Comparison of ENCODE assay signal across 18 cellular contexts in the genomic region with DNA sequence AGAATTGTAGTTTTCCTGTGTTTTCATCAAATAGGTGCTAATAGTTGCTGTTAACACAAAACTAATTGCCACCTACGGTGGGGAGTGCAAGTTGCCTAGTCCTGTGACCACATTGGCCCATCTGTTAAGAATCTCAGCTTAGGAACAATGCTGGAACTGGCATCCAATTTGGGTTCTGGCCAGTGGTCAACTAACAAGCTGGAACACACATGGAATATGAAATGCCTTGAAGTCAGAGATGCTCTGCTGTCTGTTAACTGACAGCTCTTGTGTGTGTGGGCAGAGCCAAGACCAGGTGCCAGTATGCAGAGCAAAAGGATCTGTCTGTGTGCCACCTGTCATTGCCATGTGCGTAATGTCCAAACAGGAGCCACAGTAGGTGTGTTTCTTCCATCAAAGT.
DNase-seq lines count a peak whose midpoint lies in the region; ATAC-seq, FAIRE-seq and TF ChIP-seq lines count a peak whose summit lies in the region.
"Had no signal": no experiment of that assay in that cellular context is flagged by ENCODE, and none has a peak within 500 bp of the region (broad histone marks: within the 10 kb centered on the region; RNA-seq: fewer than 3 reads in every experiment).

No MANE protein-coding gene starts in this region.

- H3K9ac ChIP-seq in H1 (replicated peaks in 1 of 4; ENCODE audit: extremely low read depth in 1 of 4, low read depth in 3 of 4, low read length in 3 of 4) = no peak overlapping the region

- H3K4me1 Mint-ChIP-seq in GM23338 (peaks cover 2% of the 10 kb centered on the region; the same call in 1 of the 3 replicates), HFFc6 (ENCODE audit: low read depth) (no peaks in the 10 kb centered on the region)
- H3K4me1 Mint-ChIP-seq: CD4-positive, CD25-positive, alpha-beta regulatory T cell; CD8-positive, alpha-beta memory T cell had no signal

- H3K27me3 Mint-ChIP-seq in GM23338 (ENCODE audit: insufficient read depth, low read depth, poor library complexity) (no peaks in the 10 kb centered on the region), HFFc6 (ENCODE audit: insufficient read depth) (no peaks in the 10 kb centered on the region)
- H3K27me3 Mint-ChIP-seq: CD4-positive, CD25-positive, alpha-beta regulatory T cell; CD8-positive, alpha-beta memory T cell had no signal

- POLR2A ChIA-PET in H1 (lab: Charles Lee; ENCODE audit: partially characterized antibody) = no interaction called here

- no peak for ATAC-seq in GM23338
- ATAC-seq: GM12878, HCT116 had no signal

- no peak for TF ChIP-seq RAD21 in H1 (IDR thresholded peaks at IDR 0.05 in 1 of 2, conservative IDR thresholded peaks at IDR 0.05 in 1 of 2; ENCODE audit: low read depth in 2 of 2, low read length in 2 of 2)

- no peaks in the 10 kb centered on the region for H3F3A ChIP-seq in GM23338 (replicated peaks; ENCODE audit: low read depth)

- DNase-seq in AG10803 (ENCODE audit: low read depth) (peak; percentile 1), GM23338 (ENCODE audit: low spot score) (no peak), NCI-H69 (lab: John Stamatoyannopoulos, UW) (peak; percentile 51), H1 (ENCODE audit: low read depth in 1 of 2, low spot score in 2 of 2) (no peak), NCI-H1930 (lab: John Stamatoyannopoulos, UW) (no peak), head of caudate nucleus (no peak), HFFc6 (no peak)
- DNase-seq in activated CD4-positive, CD25-positive, alpha-beta regulatory T cell (lab: John Stamatoyannopoulos, UW) = no peak
- DNase-seq: BE2C; Caco-2; CD4-positive, CD25-positive, alpha-beta regulatory T cell; CD8-positive, alpha-beta memory T cell; DMS79 treated with DMSO at 0.1 percent for 48 hours; KG1 had no signal

- no peak overlapping the region for H2BK5ac ChIP-seq in H1 (ENCODE audit: low read depth, low read length)

- H2BK120ac ChIP-seq in H1 (replicated peaks; ENCODE audit: low read depth, low read length) = no peak overlapping the region

- TF ChIP-seq CTCF in AG10803 (conservative IDR thresholded peaks at IDR 0.05; ENCODE audit: low read length) = no peak
- no peak for TF ChIP-seq CTCF in GM23338 (conservative IDR thresholded peaks at IDR 0.05; ENCODE audit: low read depth in 2 of 2)
- TF ChIP-seq CTCF in H1 (IDR thresholded peaks at IDR 0.05; ENCODE audit: control extremely low read depth in 1 of 3, insufficient read depth in 1 of 3, low read depth in 1 of 3, low read length in 3 of 3) = no peak
- no peak for TF ChIP-seq CTCF in HFFc6 (IDR thresholded peaks at IDR 0.05)

- H3K18ac ChIP-seq in H1 (ENCODE audit: extremely low read depth, low read length) = no peak overlapping the region

- no peaks in the 10 kb centered on the region; a peak in 1 of 4 replicates for H3K9me3 ChIP-seq in H1 (ENCODE audit: insufficient read depth in 2 of 2, low read depth in 1 of 2, low read length in 1 of 2)
- H3K9me3 ChIP-seq: BE2C, Caco-2 had no signal

- H2BK12ac ChIP-seq in H1 (ENCODE audit: low read depth, low read length) = peak overlapping the region; percentile 32; the same call in 1 of the 2 replicates

- H2AFZ ChIP-seq in GM23338 (peak overlapping the region; percentile 52; the same call in 1 of the 2 replicates), H1 (ENCODE audit: low read length) (0 out of 2 replicates have a peak overlapping the region, but pooled peaks have one; percentile 3)

- H3K4me2 ChIP-seq in GM23338 (no peak overlapping the region), H1 (ENCODE audit: insufficient read depth in 1 of 2, low read depth in 2 of 2, low read length in 2 of 2) (no peak overlapping the region)

- H3K4ac ChIP-seq in H1 (replicated peaks; ENCODE audit: insufficient read length, low read depth, low read length) = no peak overlapping the region

- CTCF ChIA-PET in H1 (lab: Charles Lee; ENCODE audit: partially characterized antibody) = interaction anchor here (1.3 kb wide), 1 partner anchor 152 kb away, joined by 6 read pairs; no protein-coding TSS in a partner anchor

- no peak overlapping the region for H4K5ac ChIP-seq in H1 (ENCODE audit: insufficient read length, low read depth, low read length)

- H2AK5ac ChIP-seq in H1 (ENCODE audit: low read depth, low read length) = no peak overlapping the region

- no peak overlapping the region for H3K56ac ChIP-seq in H1 (replicated peaks; ENCODE audit: insufficient read length, low read depth, low read length)

- no peaks in the 10 kb centered on the region for H3K23me2 ChIP-seq in H1 (ENCODE audit: low read depth, low read length)

- no peak overlapping the region for H3K27ac Mint-ChIP-seq in GM23338
- no peak overlapping the region for H3K27ac Mint-ChIP-seq in HFFc6
- H3K27ac Mint-ChIP-seq: CD4-positive, CD25-positive, alpha-beta regulatory T cell; CD8-positive, alpha-beta memory T cell had no signal

- H3K14ac ChIP-seq in H1 (ENCODE audit: insufficient read length) = no peak overlapping the region

- H3K23ac ChIP-seq in H1 (ENCODE audit: insufficient read length) = no peak overlapping the region

- H3K9me2 ChIP-seq in GM23338 (ENCODE audit: insufficient read depth) = no peaks in the 10 kb centered on the region

- H3K36me3 ChIP-seq in GM23338 (ENCODE audit: insufficient read depth) (no peaks in the 10 kb centered on the region), H1 (ENCODE audit: control insufficient read depth in 2 of 4, insufficient read depth in 4 of 4, low read length in 3 of 4) (no peaks in the 10 kb centered on the region)
- H3K36me3 ChIP-seq: BE2C had no signal

- H2BK20ac ChIP-seq in H1 (ENCODE audit: low read length) = no peak overlapping the region

- no peak for FAIRE-seq in H1 (lab: Jason Lieb, UNC)
- FAIRE-seq: D721Med, GM12878, H54 had no signal

- H3K4me3 ChIP-seq in AG10803 (ENCODE audit: low read length) (no peak overlapping the region), GM23338 (no peak overlapping the region), H1 (ENCODE audit: extremely low read depth in 1 of 4, insufficient read depth in 2 of 4, low read depth in 3 of 4, low read length in 4 of 4) (no peak overlapping the region)
- H3K4me3 ChIP-seq: GM12878 had no signal

- H3K36me3 Mint-ChIP-seq in GM23338 (ENCODE audit: low read depth) = no peaks in the 10 kb centered on the region
- no peaks in the 10 kb centered on the region for H3K36me3 Mint-ChIP-seq in HFFc6 (ENCODE audit: low read depth)
- H3K36me3 Mint-ChIP-seq: CD4-positive, CD25-positive, alpha-beta regulatory T cell; CD8-positive, alpha-beta memory T cell had no signal

- no peaks in the 10 kb centered on the region for H4K20me1 ChIP-seq in GM23338 (replicated peaks; ENCODE audit: insufficient read depth)
- H4K20me1 ChIP-seq in H1 (replicated peaks in 1 of 2; ENCODE audit: control insufficient read depth in 1 of 2, insufficient read depth in 2 of 2, low read length in 2 of 2) = no peaks in the 10 kb centered on the region

- H3K4me3 Mint-ChIP-seq in GM23338 = no peak overlapping the region
- no peak overlapping the region for H3K4me3 Mint-ChIP-seq in HFFc6
- H3K4me3 Mint-ChIP-seq: CD4-positive, CD25-positive, alpha-beta regulatory T cell; CD8-positive, alpha-beta memory T cell had no signal

- no peak overlapping the region for H4K91ac ChIP-seq in H1 (replicated peaks; ENCODE audit: insufficient read length, low read length)

- TF ChIP-seq POLR2A in H1 (IDR thresholded peaks at IDR 0.05; ENCODE audit: control extremely low read depth in 1 of 2, low read depth in 2 of 2, low read length in 2 of 2) = no peak

- H3K27ac ChIP-seq in GM23338 (ENCODE audit: low read depth) (no peak overlapping the region), H1 (ENCODE audit: low read depth, low read length) (no peak overlapping the region)

- intact Hi-C loops in head of caudate nucleus (cut with DNase I) = no loop called here

- TF ChIP-seq EP300 in H1 (IDR thresholded peaks at IDR 0.05; ENCODE audit: borderline replicate concordance in 1 of 2, low read depth in 2 of 2, low read length in 2 of 2) = no peak

- WGBS in H1 (ENCODE audit: extremely low coverage in 1 of 2, insufficient coverage in 1 of 2, insufficient read length in 1 of 2, insufficient replicate concordance in 2 of 2, low coverage in 1 of 2, low lambda C conversion rate in 2 of 2, missing lambda C conversion rate in 1 of 2), 2 experiments = 91% methylated on average over 2 of the region's 2 CpGs; no CpG with 5 or more reads in 1 of the 2 experiments

- H3K9me3 Mint-ChIP-seq in GM23338 (no peaks in the 10 kb centered on the region), HFFc6 (no peaks in the 10 kb centered on the region)

- no peak overlapping the region for H4K8ac ChIP-seq in H1 (ENCODE audit: extremely low read depth, insufficient read depth, low read length)

- no peaks in the 10 kb centered on the region for H3K4me1 ChIP-seq in GM23338 (ENCODE audit: insufficient read depth)
- H3K4me1 ChIP-seq in H1 (replicated peaks in 1 of 4; ENCODE audit: control insufficient read depth in 3 of 4, insufficient read depth in 4 of 4, low read length in 3 of 4) = no peaks in the 10 kb centered on the region
- H3K4me1 ChIP-seq: BE2C, Caco-2 had no signal

- no peaks in the 10 kb centered on the region for H3K79me1 ChIP-seq in H1 (ENCODE audit: low read depth, low read length)

- H3K79me2 ChIP-seq in GM23338 (replicated peaks; ENCODE audit: insufficient read depth) = no peaks in the 10 kb centered on the region
- no peaks in the 10 kb centered on the region for H3K79me2 ChIP-seq in H1 (ENCODE audit: control insufficient read depth in 1 of 2, insufficient read depth in 2 of 2, low read length in 2 of 2)

- H2BK15ac ChIP-seq in H1 (ENCODE audit: low read length) = no peak overlapping the region

- H3K27me3 ChIP-seq in GM23338 (ENCODE audit: insufficient read depth) (no peaks in the 10 kb centered on the region), H1 (replicated peaks in 1 of 4; ENCODE audit: control insufficient read depth in 3 of 4, extremely low read depth in 1 of 4, insufficient read depth in 3 of 4, low read length in 3 of 4) (no peaks in the 10 kb centered on the region)
- H3K27me3 ChIP-seq: BE2C had no signal

TF ChIP-seq in H1, 55 proteins besides CTCF, POLR2A, EP300 and RAD21 (continues in another document):
- TF ChIP-seq GABPA (IDR thresholded peaks at IDR 0.05; ENCODE audit: borderline replicate concordance, insufficient read depth, low read length) (no peak), SP2 (IDR thresholded peaks at IDR 0.05; ENCODE audit: low read length) (no peak), RXRA (IDR thresholded peaks at IDR 0.05; ENCODE audit: insufficient read depth, low read depth, low read length) (no peak), KDM1A (IDR thresholded peaks at IDR 0.05; ENCODE audit: borderline replicate concordance, low read length) (no peak), RBBP5 (IDR thresholded peaks at IDR 0.05; ENCODE audit: borderline replicate concordance, low read depth, low read length) (no peak), YY1 (IDR thresholded peaks at IDR 0.05; ENCODE audit: low read depth, low read length) (no peak), EZH2 (IDR thresholded peaks at IDR 0.05; ENCODE audit: low read depth, low read length, severe bottlenecking) (no peak), BACH1 (IDR thresholded peaks at IDR 0.05; ENCODE audit: low read length) (no peak), CREB1 (IDR thresholded peaks at IDR 0.05) (no peak), EGR1 (IDR thresholded peaks at IDR 0.05; ENCODE audit: borderline replicate concordance, low read depth, low read length) (no peak), FOSL1 (IDR thresholded peaks at IDR 0.05; ENCODE audit: insufficient read depth, low read depth, low read length) (no peak), KDM5A (IDR thresholded peaks at IDR 0.05; ENCODE audit: low read length) (no peak)

Comparison
In these comparisons a context has a peak if more than half of its experiments do, and no peak if none do; other contexts are left out.
1. DNase-seq: peak in AG10803 (single experiment) and NCI-H69 (single experiment); none in GM23338 (single experiment), H1 (0 of 2), activated CD4-positive, CD25-positive, alpha-beta regulatory T cell (0 of 4), NCI-H1930 (0 of 2), head of caudate nucleus (0 of 42) and HFFc6 (single experiment).